Comparison of ENCODE assay signal across 12 cellular contexts in genomic region chr2:42602218-42602936, GRCh38. TPM values are rescaled to one million over a fixed set of nuclear protein-coding genes. Genes with fewer than 3 reads are reported as not detected.
A peak's percentile ranks its signal among the peaks of the same experiment; 100 is the strongest.
DNase-seq lines count a peak whose midpoint lies in the region; ATAC-seq, FAIRE-seq and TF ChIP-seq lines count a peak whose summit lies in the region.
"Had no signal": no experiment of that assay in that cellular context is flagged by ENCODE, and none has a peak within 500 bp of the region (broad histone marks: within the 10 kb centered on the region; RNA-seq: fewer than 3 reads in every experiment).

No MANE protein-coding gene starts in this region.

- H2AFZ ChIP-seq in GM23338 (no peak overlapping the region), GM12878 (ENCODE audit: control insufficient read depth, low read depth, low read length) (no peak overlapping the region)

- peaks cover 10% of the 10 kb centered on the region for H3K27me3 Mint-ChIP-seq in GM23338 (ENCODE audit: insufficient read depth, low read depth, poor library complexity)
- H3K27me3 Mint-ChIP-seq in activated naive CD8-positive, alpha-beta T cell treated with anti-CD3 and anti-CD28 coated beads, Interleukin-2, amount 50 U/mL, for 24 hours = no peaks in the 10 kb centered on the region
- H3K27me3 Mint-ChIP-seq: activated naive CD8-positive, alpha-beta T cell had no signal

- 87% methylated on average over 3 of the region's 3 CpGs for WGBS in A549 (ENCODE audit: missing lambda C conversion rate)
- 92% methylated on average over 3 of the region's 3 CpGs for WGBS in GM12878 (ENCODE audit: insufficient coverage, insufficient replicate concordance, low lambda C conversion rate, missing lambda C conversion rate)

- no peak overlapping the region; the same call in 1 of the 2 replicates for H3K27ac Mint-ChIP-seq in GM23338
- H3K27ac Mint-ChIP-seq in activated naive CD8-positive, alpha-beta T cell treated with anti-CD3 and anti-CD28 coated beads, Interleukin-2, amount 50 U/mL, for 24 hours = no peak overlapping the region
- H3K27ac Mint-ChIP-seq: activated naive CD8-positive, alpha-beta T cell had no signal

- no peak overlapping the region for H3K4me3 Mint-ChIP-seq in GM23338
- no peak overlapping the region for H3K4me3 Mint-ChIP-seq in activated naive CD8-positive, alpha-beta T cell treated with anti-CD3 and anti-CD28 coated beads, Interleukin-2, amount 50 U/mL, for 24 hours
- H3K4me3 Mint-ChIP-seq: activated naive CD8-positive, alpha-beta T cell had no signal

- no peak overlapping the region for H3K4me2 ChIP-seq in A549
- H3K4me2 ChIP-seq in GM23338 = no peak overlapping the region
- H3K4me2 ChIP-seq in GM12878 (ENCODE audit: control insufficient read depth, insufficient read depth) = no peak overlapping the region

- in situ Hi-C loops in GM12878 (cut with MboI) = no loop called here

- RAD21 ChIA-PET in GM12878 (lab: Charles Lee; ENCODE audit: unreplicated experiment) = interaction anchor here (0.8 to 2.4 kb wide), 6 partner anchors 11 to 61 kb away, joined by 3 to 9 read pairs (median 4); no protein-coding TSS in a partner anchor

- H3K27ac ChIP-seq in A549 (no peak overlapping the region), GM23338 (ENCODE audit: low read depth) (peak overlapping the region; percentile 78), GM12878 (ENCODE audit: control insufficient read depth, insufficient read depth) (peak overlapping the region; percentile 48)
- H3K27ac ChIP-seq: psoas muscle had no signal

- H3K36me3 ChIP-seq in GM23338 (ENCODE audit: insufficient read depth) (0 out of 2 replicates have a peak, but pooled peaks cover 7% of the 10 kb centered on the region), GM12878 (ENCODE audit: control insufficient read depth in 2 of 2, insufficient read depth in 2 of 2, low read length in 1 of 2) (0 out of 4 replicates have a peak, but pooled peaks cover 0 to 4% of the 10 kb centered on the region in 2 experiments)

- CTCF ChIA-PET in A549 (lab: Yijun Ruan, JAX) (interaction anchor here (1.0 to 1.6 kb wide), 2 partner anchors 12 to 60 kb away, joined by 4 to 5 read pairs; no protein-coding TSS in a partner anchor), GM12878 (lab: Yijun Ruan, JAX) (interaction anchor here (0.5 to 1.9 kb wide), 4 partner anchors 15 to 61 kb away, joined by 3 to 11 read pairs (median 4); no protein-coding TSS in a partner anchor)

- no peak for FAIRE-seq in A549 (lab: Jason Lieb, UNC)
- FAIRE-seq in GM12878 (lab: Jason Lieb, UNC) = no peak

- BruUV-seq in GM12878 (replicated peaks; lab: Mats Ljungman, UMichigan) = TSS peak; percentile 66

- DNase-seq in A549 (ENCODE audit: low read depth in 1 of 2, low spot score in 1 of 2) (no peak), GM23338 (ENCODE audit: low spot score) (no peak), NCI-H2107 (lab: John Stamatoyannopoulos, UW) (peak; percentile 5), GM12878 (ENCODE audit: low read depth, low spot score) (peak; percentile 51), RPMI8226 (no peak)
- DNase-seq in activated naive CD8-positive, alpha-beta T cell treated with anti-CD3 and anti-CD28 coated beads, Interleukin-2, amount 50 U/mL, for 24 hours = no peak
- DNase-seq in effector CD4-positive, alpha-beta T cell = no peak
- no peak for DNase-seq in activated CD4-positive, alpha-beta T cell treated with anti-CD3 and anti-CD28 coated beads, Interleukin-2, amount 50 U/mL, for 48 hours
- DNase-seq: EL, psoas muscle had no signal

- SMC1A ChIA-PET in GM12878 (lab: Charles Lee; ENCODE audit: uncharacterized antibody, unreplicated experiment) = interaction anchor here (0.8 to 3.0 kb wide), 9 partner anchors 9 to 62 kb away, joined by 3 to 20 read pairs (median 7); no protein-coding TSS in a partner anchor

- intact Hi-C loops in GM12878 (cut with micrococcal nuclease; ENCODE audit: unreplicated experiment) = loop anchor here (5.0 kb wide), 1 partner anchor 105 kb away; no protein-coding TSS in a partner anchor

- no peak for TF ChIP-seq EP300 in A549 (IDR thresholded peaks at IDR 0.05)
- TF ChIP-seq EP300 in GM12878 (IDR thresholded peaks at IDR 0.05; ENCODE audit: borderline replicate concordance in 1 of 2, control insufficient read depth in 1 of 2, low read depth in 2 of 2, low read length in 2 of 2) = peak in 1 of 2 experiments; percentile 45; a peak in 1 of 4 replicates

- H3K9me3 Mint-ChIP-seq in GM23338 = peaks cover 17% of the 10 kb centered on the region
- no peaks in the 10 kb centered on the region for H3K9me3 Mint-ChIP-seq in activated naive CD8-positive, alpha-beta T cell treated with anti-CD3 and anti-CD28 coated beads, Interleukin-2, amount 50 U/mL, for 24 hours

- TF ChIP-seq CTCF in A549 (IDR thresholded peaks at IDR 0.05) (no peak), GM23338 (conservative IDR thresholded peaks at IDR 0.05; ENCODE audit: low read depth in 2 of 2) (no peak), GM12878 (IDR thresholded peaks at IDR 0.05 in 2 of 3, conservative IDR thresholded peaks at IDR 0.05 in 1 of 3; ENCODE audit: control insufficient read depth in 2 of 3, extremely low read depth in 1 of 3, insufficient read depth in 1 of 3, low read depth in 3 of 3, low read length in 3 of 3) (no peak)

- H3K9ac ChIP-seq in GM12878 (ENCODE audit: control insufficient read depth, insufficient read depth, low read length) = no peak overlapping the region; the same call in 1 of the 2 replicates

- H3K36me3 Mint-ChIP-seq in GM23338 (ENCODE audit: low read depth) = peaks cover 47% of the 10 kb centered on the region
- no peaks in the 10 kb centered on the region for H3K36me3 Mint-ChIP-seq in activated naive CD8-positive, alpha-beta T cell treated with anti-CD3 and anti-CD28 coated beads, Interleukin-2, amount 50 U/mL, for 24 hours (ENCODE audit: low read depth)
- H3K36me3 Mint-ChIP-seq: activated naive CD8-positive, alpha-beta T cell had no signal

- TF ChIP-seq RAD21 in A549 (conservative IDR thresholded peaks at IDR 0.05 in 1 of 2, IDR thresholded peaks at IDR 0.05 in 1 of 2) (no peak), GM12878 (IDR thresholded peaks at IDR 0.05; ENCODE audit: insufficient read depth, low read depth, low read length) (no peak)

- peaks cover 4% of the 10 kb centered on the region; the same call in 2 of the 3 replicates for H3K4me1 Mint-ChIP-seq in GM23338
- peaks cover 12% of the 10 kb centered on the region for H3K4me1 Mint-ChIP-seq in activated naive CD8-positive, alpha-beta T cell treated with anti-CD3 and anti-CD28 coated beads, Interleukin-2, amount 50 U/mL, for 24 hours

- H3F3A ChIP-seq in GM23338 (replicated peaks; ENCODE audit: low read depth) = peaks cover 15% of the 10 kb centered on the region; the same call in 1 of the 2 replicates

- no peak for TF ChIP-seq POLR2A in A549 (IDR thresholded peaks at IDR 0.05; ENCODE audit: low read length)
- no peak for TF ChIP-seq POLR2A in GM12878 (IDR thresholded peaks at IDR 0.05; ENCODE audit: low read depth, low read length)

- H4K20me1 ChIP-seq in GM23338 (replicated peaks; ENCODE audit: insufficient read depth) (peaks cover 48% of the 10 kb centered on the region), GM12878 (ENCODE audit: control insufficient read depth, insufficient read depth) (no peaks in the 10 kb centered on the region)

- H3K4me3 ChIP-seq in A549 (no peak overlapping the region), GM23338 (no peak overlapping the region), GM12878 (no peak overlapping the region)
- H3K4me3 ChIP-seq: psoas muscle had no signal

- no peaks in the 10 kb centered on the region for H3K9me2 ChIP-seq in GM23338 (ENCODE audit: insufficient read depth)

- POLR2A ChIA-PET in A549 (lab: Yijun Ruan, JAX) = no interaction called here
- POLR2A ChIA-PET in GM12878 (lab: Charles Lee) = interaction anchor here (0.6 to 1.0 kb wide), 2 partner anchors 30 to 37 kb away, joined by 3 read pairs; no protein-coding TSS in a partner anchor

- H3K79me2 ChIP-seq in GM23338 (replicated peaks; ENCODE audit: insufficient read depth) (peaks cover 79% of the 10 kb centered on the region), GM12878 (ENCODE audit: control insufficient read depth, insufficient read depth, low read length) (peaks cover 25% of the 10 kb centered on the region)

- H3K4me1 ChIP-seq in A549 (peaks cover 9% of the 10 kb centered on the region; the same call in 2 of the 3 replicates), GM23338 (ENCODE audit: insufficient read depth) (peaks cover 15% of the 10 kb centered on the region), GM12878 (ENCODE audit: control insufficient read depth, insufficient read depth, low read length) (peaks cover 33% of the 10 kb centered on the region)
- H3K4me1 ChIP-seq: psoas muscle had no signal

- ATAC-seq in A549 = no peak; a peak in 1 of 6 replicates
- no peak; the same call in 1 of the 3 replicates for ATAC-seq in GM23338
- ATAC-seq in GM12878 = peak; percentile 50
- ATAC-seq in activated naive CD8-positive, alpha-beta T cell treated with anti-CD3 and anti-CD28 coated beads, Interleukin-2, amount 50 U/mL, for 24 hours = no peak
- ATAC-seq: esophagus mucosa had no signal

- H3K9me3 ChIP-seq in A549 (no peaks in the 10 kb centered on the region), GM12878 (replicated peaks; ENCODE audit: control insufficient read depth, insufficient read depth, low read length) (no peaks in the 10 kb centered on the region)
- H3K9me3 ChIP-seq: psoas muscle had no signal

- H3K27me3 ChIP-seq in GM23338 (ENCODE audit: insufficient read depth) (no peaks in the 10 kb centered on the region), GM12878 (replicated peaks in 1 of 2; ENCODE audit: control insufficient read depth in 2 of 2, insufficient read depth in 2 of 2, low read length in 1 of 2) (no peaks in the 10 kb centered on the region)

RNA-seq across cellular contexts. Expression of gene MTA3, which starts 33.9 kb away (rescaled TPM):
- polyA plus RNA-seq in A549 (2011; rRNA removed) = 65.6 and 74.1 TPM in 2 replicates
- 30.1 and 31.6 TPM in 2 replicates for polyA plus RNA-seq in A549 (2012; cell fraction: cytosol; rRNA removed)
- polyA plus RNA-seq in A549 (2012; cell fraction: nucleus; rRNA removed) = 16.1 and 42.3 TPM in 2 replicates
- 45.3 to 52.7 TPM (median 49.3 TPM) in 3 replicates for polyA plus RNA-seq in A549 (2017; fragmentation: RNase III; extraction: RNeasy Plus Mini Kit Qiagen cat#74134 plus additional on column Dnase treatment)
- polyA minus RNA-seq in A549 (2011; rRNA and poly(A)+ RNA removed) = 34.5 and 46.8 TPM in 2 replicates
- 145 and 162 TPM in 2 replicates for total RNA-seq in GM23338 (2014; rRNA removed; shearing (Covaris generic))
- polyA plus RNA-seq in GM23338 (2016; fragmentation: Nextera tagmentation; extraction: Ambion mirVana) = 202 and 208 TPM in 2 replicates
- total RNA-seq in GM12878 (2013; cell fraction: nucleolus; rRNA removed) = 161 and 165 TPM in 2 replicates
- 19.0 and 23.8 TPM in 2 replicates for total RNA-seq in GM12878 (2014; rRNA removed)
- total RNA-seq in GM12878 (2014; rRNA removed; fragmentation: Illumina TruSeq; extraction: Trizol) = 27.4 and 29.0 TPM in 2 replicates
- total RNA-seq in GM12878 (2021) = 28.4 and 32.0 TPM in 2 replicates
- polyA plus RNA-seq in GM12878 (2011; ENCODE audit: low read depth) = 26.8 TPM
- polyA plus RNA-seq in GM12878 (2011; rRNA removed) = 45.5 and 56.4 TPM in 2 replicates
- 27.5 and 36.6 TPM in 2 replicates for polyA plus RNA-seq in GM12878 (2011; cell fraction: cytosol; rRNA removed)
- polyA plus RNA-seq in GM12878 (2011; cell fraction: nucleus; rRNA removed) = 31.4 and 35.0 TPM in 2 replicates
- polyA plus RNA-seq in GM12878 (2012) = 28.6 and 31.1 TPM in 2 replicates
- 36.8 and 50.2 TPM in 2 replicates for polyA plus RNA-seq in GM12878 (2014; fragmentation: Illumina TruSeq; extraction: Trizol)
- polyA plus RNA-seq in GM12878 (2014; fragmentation: Nextera tagmentation; extraction: Ambion mirVana) = 10 to 100 TPM; 17.6 to 21.5 TPM
- polyA plus RNA-seq in GM12878 (2014; rRNA removed) = 25.2 and 31.4 TPM in 2 replicates
- 10 to 100 TPM; 22.5 to 24.0 TPM for polyA plus RNA-seq in GM12878 (2016; fragmentation: Nextera tagmentation; extraction: Ambion mirVana)
- polyA minus RNA-seq in GM12878 (2011; rRNA and poly(A)+ RNA removed) = 33.5 and 51.9 TPM in 2 replicates
- polyA minus RNA-seq in GM12878 (2011; cell fraction: cytosol; rRNA and poly(A)+ RNA removed) = 8.8 and 9.8 TPM in 2 replicates
- 20.3 and 32.3 TPM in 2 replicates for polyA minus RNA-seq in GM12878 (2011; cell fraction: nucleus; rRNA and poly(A)+ RNA removed)

Comparison
In these comparisons a context has a peak if more than half of its experiments do, and no peak if none do; other contexts are left out.
1. DNase-seq: peak in NCI-H2107 (single experiment) and GM12878 (single experiment); none in A549 (0 of 2), GM23338 (single experiment), activated naive CD8-positive, alpha-beta T cell treated with anti-CD3 and anti-CD28 coated beads, Interleukin-2, amount 50 U/mL, for 24 hours (single experiment), effector CD4-positive, alpha-beta T cell (single experiment), RPMI8226 (single experiment) and activated CD4-positive, alpha-beta T cell treated with anti-CD3 and anti-CD28 coated beads, Interleukin-2, amount 50 U/mL, for 48 hours (0 of 2).
2. H3K27ac ChIP-seq: peak in GM23338 (single experiment) and GM12878 (single experiment); none in A549 (0 of 2).